22 cellular contexts compared by ENCODE assay signal in the genomic region with DNA sequence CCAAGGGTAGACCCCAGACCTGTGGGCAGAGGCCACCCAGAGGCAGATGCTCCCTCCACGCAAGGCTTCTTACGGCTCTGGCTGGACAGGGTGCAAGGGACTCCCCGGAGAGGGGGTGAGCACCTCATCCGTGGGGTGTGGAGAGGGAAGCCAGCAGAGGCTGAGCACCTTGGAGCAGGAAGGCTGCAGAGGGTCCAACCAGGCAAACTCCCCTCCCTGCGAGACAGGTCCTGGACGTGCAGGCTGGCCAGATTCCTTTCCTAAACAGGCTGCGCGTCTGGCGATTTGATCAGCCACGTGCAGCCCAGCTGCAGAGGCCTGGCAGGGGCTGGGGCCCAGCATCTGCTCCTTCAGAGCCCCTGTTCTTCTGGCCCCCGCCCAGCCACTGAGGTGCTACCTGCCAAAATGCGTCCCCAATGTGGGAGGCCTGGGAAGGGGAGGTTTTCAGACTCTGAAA. TPM values are rescaled to one million over a fixed set of nuclear protein-coding genes. Genes with fewer than 3 reads are reported as not detected.
"Had no signal": no experiment of that assay in that cellular context is flagged by ENCODE, and none has a peak within 500 bp of the region (broad histone marks: within the 10 kb centered on the region; RNA-seq: fewer than 3 reads in every experiment).

No MANE protein-coding gene starts in this region.

- H3K9me3 ChIP-seq: neutrophil, ovary, psoas muscle, right atrium auricular region, thyroid gland had no signal

- H3K9me3 Mint-ChIP-seq: dendritic cell treated with granulocyte-macrophage colony-stimulating factor and Interleukin-4, amounts not matched to agents 40 ng/mL and 50 ng/mL, for 4 days; naive thymus-derived CD4-positive, alpha-beta T cell; T-cell had no signal

- H3K36me3 ChIP-seq: neutrophil, ovary, right atrium auricular region, thyroid gland had no signal

- H3K27me3 ChIP-seq: ovary, right atrium auricular region, thyroid gland had no signal

- H3K4me3 ChIP-seq: lung, ovary, psoas muscle, right atrium auricular region, thyroid gland had no signal

- H3K36me3 Mint-ChIP-seq: brain; naive thymus-derived CD4-positive, alpha-beta T cell; T-cell had no signal

- ATAC-seq: activated CD4-positive, alpha-beta T cell treated with anti-CD3 and anti-CD28 coated beads for 36 hours; foreskin keratinocyte; left lobe of liver; naive thymus-derived CD4-positive, alpha-beta T cell; psoas muscle; stimulated activated naive CD8-positive, alpha-beta T cell treated with anti-CD3 and anti-CD28 coated beads, Interleukin-15, Interleukin-2, amounts not matched to agents 100 U/mL and 50 U/mL, for 24 hours; T-cell had no signal

- H3K27me3 Mint-ChIP-seq: brain had no signal

- H3K27ac ChIP-seq: foreskin keratinocyte, neutrophil, ovary, psoas muscle, right atrium auricular region, thyroid gland had no signal

- H3K4me3 Mint-ChIP-seq: activated CD4-positive, alpha-beta T cell treated with anti-CD3 and anti-CD28 coated beads for 36 hours; dendritic cell treated with granulocyte-macrophage colony-stimulating factor and Interleukin-4, amounts not matched to agents 40 ng/mL and 50 ng/mL, for 4 days; naive thymus-derived CD4-positive, alpha-beta T cell; T-cell had no signal

- DNase-seq: activated CD4-positive, alpha-beta T cell treated with anti-CD3 and anti-CD28 coated beads for 36 hours; activated CD4-positive, alpha-beta T cell treated with anti-CD3 and anti-CD28 coated beads, Interleukin-2, amount 50 U/mL, for 4 hours; activated CD8-positive, alpha-beta memory T cell treated with anti-CD3 and anti-CD28 coated beads, Interleukin-2, amount 50 U/mL, for 48 hours; activated naive CD4-positive, alpha-beta T cell treated with anti-CD3 and anti-CD28 coated beads, Interleukin-2, amount 50 U/mL, for 16 hours; activated T-cell treated with anti-CD3 and anti-CD28 coated beads, Interleukin-2, amount 50 U/mL, for 48 hours; effector CD4-positive, alpha-beta T cell; foreskin keratinocyte; naive thymus-derived CD4-positive, alpha-beta T cell; ovary; psoas muscle; stimulated activated CD4-positive, alpha-beta T cell treated with anti-CD3 and anti-CD28 coated beads, Interleukin-12 subunit alpha, Interleukin-12 subunit beta, amount 100 ng/mL, for 4 hours; stimulated activated CD4-positive, alpha-beta T cell treated with anti-CD3 and anti-CD28 coated beads, Interleukin-4, amount 100 ng/mL, for 4 hours; stimulated activated naive CD8-positive, alpha-beta T cell treated with anti-CD3 and anti-CD28 coated beads, Interleukin-15, Interleukin-2, amounts not matched to agents 100 U/mL and 50 U/mL, for 24 hours; T-cell; thyroid gland had no signal

- H3K27ac Mint-ChIP-seq: activated CD4-positive, alpha-beta T cell treated with anti-CD3 and anti-CD28 coated beads for 36 hours; dendritic cell treated with granulocyte-macrophage colony-stimulating factor and Interleukin-4, amounts not matched to agents 40 ng/mL and 50 ng/mL, for 4 days; T-cell had no signal

RNA-seq across cellular contexts. Expression of a gene that starts 49.3 kb away (rescaled TPM):
- total RNA-seq: activated CD4-positive, alpha-beta T cell treated with anti-CD3 and anti-CD28 coated beads for 36 hours; glomerular endothelial cell had no signal
